ENCODE assay signal across 2 cellular contexts in genomic region chr15:50633653-50634052, GRCh38.
TF ChIP-seq lines count a peak whose summit lies in the region.

No MANE protein-coding gene starts in this region.

TF ChIP-seq in SK-N-SH, 30 proteins besides CTCF, POLR2A, EP300 and RAD21 (continued from another document):
- no peak for TF ChIP-seq USF2 (IDR thresholded peaks at IDR 0.05; ENCODE audit: borderline replicate concordance, low read depth, low read length)

TF ChIP-seq in SK-N-SH treated with all-trans-retinoic acid at 6 μM for 48 hours, 23 proteins besides CTCF, POLR2A, EP300 and RAD21 (continued from another document):
- no peak for TF ChIP-seq CSRNP3 (CRISPR knock-in tag; IDR thresholded peaks at IDR 0.05)
- no peak for TF ChIP-seq ISL1 (CRISPR knock-in tag; IDR thresholded peaks at IDR 0.05)
- no peak for TF ChIP-seq CSDC2 (CRISPR knock-in tag; IDR thresholded peaks at IDR 0.05)
- TF ChIP-seq ZFP30 (CRISPR knock-in tag; IDR thresholded peaks at IDR 0.05), result no peak
- no peak for TF ChIP-seq POU6F1 (CRISPR knock-in tag; IDR thresholded peaks at IDR 0.05; ENCODE audit: borderline replicate concordance, low read depth)
- TF ChIP-seq PPARA (CRISPR knock-in tag; IDR thresholded peaks at IDR 0.05; ENCODE audit: borderline replicate concordance), result no peak
- TF ChIP-seq RARB (CRISPR knock-in tag; IDR thresholded peaks at IDR 0.05), result no peak
- no peak for TF ChIP-seq TOX (CRISPR knock-in tag; IDR thresholded peaks at IDR 0.05; ENCODE audit: borderline replicate concordance)
- TF ChIP-seq TCF4 (CRISPR knock-in tag; IDR thresholded peaks at IDR 0.05; ENCODE audit: borderline replicate concordance), result no peak
